ENCODE assay signal across 39 cellular contexts in genomic region chr3:13239467-13239760, GRCh38.
"Had no signal": no experiment of that assay in that cellular context is flagged by ENCODE, and none has a peak within 500 bp of the region (broad histone marks: within the 10 kb centered on the region; RNA-seq: fewer than 3 reads in every experiment).

No MANE protein-coding gene starts in this region.

- H3K27ac ChIP-seq: adrenal gland, ascending aorta, body of pancreas, brain microvascular endothelial cell, breast epithelium, cardiac muscle cell had no signal

- H3K27me3 Mint-ChIP-seq: activated naive CD8-positive, alpha-beta T cell had no signal

- H3K36me3 ChIP-seq: adrenal gland, ascending aorta, brain microvascular endothelial cell, breast epithelium, cardiac muscle cell had no signal

- H3K36me3 Mint-ChIP-seq: activated naive CD4-positive, alpha-beta T cell treated with anti-CD3 and anti-CD28 coated beads, Interleukin-2, amount 10 ng/mL, durations not matched to agents 7 days and 5 days; activated naive CD4-positive, alpha-beta T cell treated with anti-CD3 and anti-CD28 coated beads, Interleukin-2, amount 50 U/mL, for 24 hours; activated naive CD4-positive, alpha-beta T cell treated with anti-CD3 and anti-CD28 coated beads, Interleukin-2, amount 50 U/mL, for 72 hours; activated naive CD8-positive, alpha-beta T cell; activated naive CD8-positive, alpha-beta T cell treated with anti-CD3 and anti-CD28 coated beads for 36 hours; activated naive CD8-positive, alpha-beta T cell treated with anti-CD3 and anti-CD28 coated beads, Interleukin-2, amount 10 ng/mL, durations not matched to agents 7 days and 5 days; brain had no signal

- H3K9me3 ChIP-seq: adrenal gland, ascending aorta, body of pancreas, breast epithelium had no signal

- H3K4me3 ChIP-seq: adrenal gland, ascending aorta, body of pancreas, breast epithelium, cardiac muscle cell had no signal

- H3K4me3 Mint-ChIP-seq: activated naive CD4-positive, alpha-beta T cell treated with anti-CD3 and anti-CD28 coated beads for 36 hours; activated naive CD4-positive, alpha-beta T cell treated with anti-CD3 and anti-CD28 coated beads, Interleukin-2, amount 10 ng/mL, durations not matched to agents 7 days and 5 days; activated naive CD4-positive, alpha-beta T cell treated with anti-CD3 and anti-CD28 coated beads, Interleukin-2, amount 50 U/mL, for 24 hours; activated naive CD8-positive, alpha-beta T cell; activated naive CD8-positive, alpha-beta T cell treated with anti-CD3 and anti-CD28 coated beads for 36 hours; activated naive CD8-positive, alpha-beta T cell treated with anti-CD3 and anti-CD28 coated beads, Interleukin-2, amount 10 ng/mL, durations not matched to agents 7 days and 5 days; activated naive CD8-positive, alpha-beta T cell treated with anti-CD3 and anti-CD28 coated beads, Interleukin-2, amount 50 U/mL, for 24 hours; activated T-cell treated with anti-CD3 and anti-CD28 coated beads, Interleukin-2, amount 50 U/mL, for 24 hours; activated T-cell treated with anti-CD3 and anti-CD28 coated beads, Interleukin-2, amount 50 U/mL, for 4 hours; activated T-cell treated with anti-CD3 and anti-CD28 coated beads, Interleukin-2, amount 50 U/mL, for 72 hours; activated T-helper 1 cell treated with anti-CD3 and anti-CD28 coated beads, Interleukin-12 subunit alpha, Interleukin-12 subunit beta, Interleukin-2, Interleukin-4 antibody, amounts not matched to agents 30 ng/mL and 10 ng/mL and 1 ng/mL, durations not matched to agents 14 hours and 24 hours and 36 hours; activated T-helper 17 cell treated with anti-CD3 and anti-CD28 coated beads, Interleukin-2, amount 50 U/mL, for 72 hours; brain; central memory CD8-positive, alpha-beta T cell had no signal

- H3K27me3 ChIP-seq: adrenal gland, ascending aorta, body of pancreas, brain microvascular endothelial cell, cardiac muscle cell had no signal

- H3K27ac Mint-ChIP-seq: activated naive CD4-positive, alpha-beta T cell treated with anti-CD3 and anti-CD28 coated beads, Interleukin-2, amount 10 ng/mL, durations not matched to agents 7 days and 5 days; activated naive CD4-positive, alpha-beta T cell treated with anti-CD3 and anti-CD28 coated beads, Interleukin-2, amount 50 U/mL, for 24 hours; activated naive CD8-positive, alpha-beta T cell; activated naive CD8-positive, alpha-beta T cell treated with anti-CD3 and anti-CD28 coated beads for 36 hours; activated naive CD8-positive, alpha-beta T cell treated with anti-CD3 and anti-CD28 coated beads, Interleukin-2, amount 10 ng/mL, durations not matched to agents 7 days and 5 days; activated naive CD8-positive, alpha-beta T cell treated with anti-CD3 and anti-CD28 coated beads, Interleukin-2, amount 50 U/mL, for 24 hours; activated T-cell treated with anti-CD3 and anti-CD28 coated beads, Interleukin-2, amount 50 U/mL, for 24 hours; activated T-cell treated with anti-CD3 and anti-CD28 coated beads, Interleukin-2, amount 50 U/mL, for 72 hours; activated T-helper 1 cell treated with anti-CD3 and anti-CD28 coated beads, Interleukin-12 subunit alpha, Interleukin-12 subunit beta, Interleukin-2, Interleukin-4 antibody, amounts not matched to agents 30 ng/mL and 10 ng/mL and 1 ng/mL, durations not matched to agents 14 hours and 24 hours and 36 hours; activated T-helper 17 cell treated with anti-CD3 and anti-CD28 coated beads, Interleukin-2, amount 50 U/mL, for 72 hours; activated T-helper 2 cell treated with anti-CD3 and anti-CD28 coated beads, Interferon-gamma antibody, Interleukin-2, Interleukin-4, amounts not matched to agents 10 μg/mL and 5 μg/mL and 100 μg/mL, durations not matched to agents 14 hours and 24 hours and 36 hours; brain had no signal

- H3K4me1 ChIP-seq: adrenal gland, ascending aorta, body of pancreas, breast epithelium had no signal

- DNase-seq: activated effector memory CD4-positive, alpha-beta T cell treated with anti-CD3 and anti-CD28 coated beads, Interleukin-2, amount 50 U/mL, for 16 hours; activated effector memory CD4-positive, alpha-beta T cell treated with Interleukin-2 at 50 U/mL for 16 hours; activated gamma-delta T cell; activated gamma-delta T cell treated with Interleukin-2 at 50 U/mL for 16 hours; activated naive CD4-positive, alpha-beta T cell; activated naive CD4-positive, alpha-beta T cell treated with anti-CD3 and anti-CD28 coated beads for 36 hours; activated naive CD4-positive, alpha-beta T cell treated with anti-CD3 and anti-CD28 coated beads, Interleukin-2, amount 10 ng/mL, durations not matched to agents 7 days and 5 days; activated naive CD4-positive, alpha-beta T cell treated with anti-CD3 and anti-CD28 coated beads, Interleukin-2, amount 50 U/mL, for 16 hours; activated naive CD4-positive, alpha-beta T cell treated with Interleukin-2 at 50 U/mL for 16 hours; activated naive CD8-positive, alpha-beta T cell treated with anti-CD3 and anti-CD28 coated beads for 36 hours; activated naive CD8-positive, alpha-beta T cell treated with anti-CD3 and anti-CD28 coated beads, Interleukin-2, amount 10 ng/mL, durations not matched to agents 7 days and 5 days; activated naive CD8-positive, alpha-beta T cell treated with anti-CD3 and anti-CD28 coated beads, Interleukin-2, amount 50 U/mL, for 24 hours; activated T-cell treated with anti-CD3 and anti-CD28 coated beads for 4 hours; activated T-cell treated with anti-CD3 and anti-CD28 coated beads, Interleukin-2, amount 50 U/mL, for 1 hour; activated T-cell treated with anti-CD3 and anti-CD28 coated beads, Interleukin-2, amount 50 U/mL, for 24 hours; activated T-cell treated with anti-CD3 and anti-CD28 coated beads, Interleukin-2, amount 50 U/mL, for 4 hours; activated T-cell treated with anti-CD3 and anti-CD28 coated beads, Interleukin-2, amount 50 U/mL, for 48 hours; activated T-cell treated with anti-CD3 and anti-CD28 coated beads, Interleukin-2, amount 50 U/mL, for 72 hours; adrenal gland; amniotic stem cell; amygdala; anterior cingulate cortex; aorta; body of pancreas; brain microvascular endothelial cell; caudate nucleus; central memory CD4-positive, alpha-beta T cell; cerebellar nuclear complex had no signal

- ATAC-seq: activated naive CD4-positive, alpha-beta T cell treated with anti-CD3 and anti-CD28 coated beads, Interleukin-2, amount 50 U/mL, for 72 hours; activated naive CD8-positive, alpha-beta T cell treated with anti-CD3 and anti-CD28 coated beads, Interleukin-2, amount 50 U/mL, for 24 hours; activated T-cell treated with anti-CD3 and anti-CD28 coated beads, Interleukin-2, amount 50 U/mL, for 4 hours; activated T-cell treated with anti-CD3 and anti-CD28 coated beads, Interleukin-2, amount 50 U/mL, for 72 hours; activated T-helper 17 cell treated with anti-CD3 and anti-CD28 coated beads, Interleukin-2, amount 50 U/mL, for 72 hours; body of pancreas had no signal

- H3K9me3 Mint-ChIP-seq: activated naive CD4-positive, alpha-beta T cell treated with anti-CD3 and anti-CD28 coated beads for 36 hours; activated naive CD4-positive, alpha-beta T cell treated with anti-CD3 and anti-CD28 coated beads, Interleukin-2, amount 10 ng/mL, durations not matched to agents 7 days and 5 days; activated naive CD4-positive, alpha-beta T cell treated with anti-CD3 and anti-CD28 coated beads, Interleukin-2, amount 50 U/mL, for 24 hours; activated naive CD4-positive, alpha-beta T cell treated with anti-CD3 and anti-CD28 coated beads, Interleukin-2, amount 50 U/mL, for 72 hours; activated naive CD8-positive, alpha-beta T cell treated with anti-CD3 and anti-CD28 coated beads for 36 hours; activated naive CD8-positive, alpha-beta T cell treated with anti-CD3 and anti-CD28 coated beads, Interleukin-2, amount 10 ng/mL, durations not matched to agents 7 days and 5 days; activated naive CD8-positive, alpha-beta T cell treated with anti-CD3 and anti-CD28 coated beads, Interleukin-2, amount 50 U/mL, for 24 hours; activated T-cell treated with anti-CD3 and anti-CD28 coated beads, Interleukin-2, amount 50 U/mL, for 24 hours; activated T-cell treated with anti-CD3 and anti-CD28 coated beads, Interleukin-2, amount 50 U/mL, for 4 hours; activated T-cell treated with anti-CD3 and anti-CD28 coated beads, Interleukin-2, amount 50 U/mL, for 72 hours; activated T-helper 1 cell treated with anti-CD3 and anti-CD28 coated beads, Interleukin-12 subunit alpha, Interleukin-12 subunit beta, Interleukin-2, Interleukin-4 antibody, amounts not matched to agents 30 ng/mL and 10 ng/mL and 1 ng/mL, durations not matched to agents 14 hours and 24 hours and 36 hours; activated T-helper 17 cell treated with anti-CD3 and anti-CD28 coated beads, Interleukin-2, amount 50 U/mL, for 72 hours; activated T-helper 2 cell treated with anti-CD3 and anti-CD28 coated beads, Interferon-gamma antibody, Interleukin-2, Interleukin-4, amounts not matched to agents 10 μg/mL and 5 μg/mL and 100 μg/mL, durations not matched to agents 14 hours and 24 hours and 36 hours; central memory CD8-positive, alpha-beta T cell had no signal
